In the genomic region with DNA sequence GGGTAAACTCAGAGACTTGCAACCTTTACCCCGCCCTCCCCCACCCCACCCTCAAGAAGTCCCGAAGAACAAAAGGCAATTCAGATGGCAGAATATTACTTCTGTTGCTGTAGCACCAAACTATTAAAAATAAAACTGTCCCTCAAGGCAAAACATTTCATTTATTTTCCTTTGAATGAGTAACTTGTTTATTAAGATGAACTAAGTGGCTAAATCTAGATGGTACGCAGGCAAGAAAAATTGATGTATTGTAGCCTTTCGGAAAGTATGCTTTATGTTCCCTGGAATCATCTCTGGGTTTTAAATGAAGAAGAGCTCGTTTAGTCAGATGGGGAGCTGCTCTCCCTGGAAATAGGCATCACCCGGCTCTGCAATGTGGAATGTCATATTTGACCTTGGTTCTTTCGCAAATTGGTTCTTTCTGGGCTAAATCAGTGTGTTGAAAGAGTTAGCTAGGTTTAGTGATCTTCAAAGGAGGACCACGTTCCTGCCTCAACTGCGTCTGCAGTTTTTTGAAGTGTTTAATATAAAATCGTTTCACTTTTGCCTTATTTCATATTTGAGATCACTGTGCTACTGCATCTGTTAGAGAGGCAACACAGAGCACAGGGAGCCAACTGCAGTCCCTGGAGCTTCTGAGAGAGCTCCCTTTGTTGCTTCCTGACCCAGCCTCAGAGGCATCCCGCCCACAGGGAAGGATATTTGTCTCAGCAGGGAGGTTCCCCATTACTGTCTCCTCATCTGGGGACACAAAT, we compare ENCODE assay signal across 1 cellular context.
TF ChIP-seq lines count a peak whose summit lies in the region.

No MANE protein-coding gene starts in this region.

TF ChIP-seq in GM23338, 12 proteins besides CTCF, POLR2A, EP300 and RAD21 (continued from another document):
- TF ChIP-seq ZNF462 (CRISPR knock-in tag; IDR thresholded peaks at IDR 0.05), result no peak
- TF ChIP-seq CREB1 (CRISPR knock-in tag; IDR thresholded peaks at IDR 0.05; ENCODE audit: low read depth), result no peak
- no peak for TF ChIP-seq REST (IDR thresholded peaks at IDR 0.05; ENCODE audit: unreplicated experiment)
